Comparison of ENCODE assay signal across 9 cellular contexts in genomic region chr2:169478339-169478738, GRCh38. TPM values are rescaled to one million over a fixed set of nuclear protein-coding genes. Genes with fewer than 3 reads are reported as not detected.
A peak's percentile ranks its signal among the peaks of the same experiment; 100 is the strongest.
DNase-seq lines count a peak whose midpoint lies in the region; ATAC-seq and TF ChIP-seq lines count a peak whose summit lies in the region.
"Had no signal": no experiment of that assay in that cellular context is flagged by ENCODE, and none has a peak within 500 bp of the region (broad histone marks: within the 10 kb centered on the region; RNA-seq: fewer than 3 reads in every experiment).

No MANE protein-coding gene starts in this region.

- no peak for TF ChIP-seq CTCF in CD8-positive, alpha-beta T cell (IDR thresholded peaks at IDR 0.05)
- TF ChIP-seq CTCF in colonic mucosa (IDR thresholded peaks at IDR 0.05) (no peak), GM10266 (IDR thresholded peaks at IDR 0.05; ENCODE audit: control insufficient read depth, insufficient read depth, low read depth, missing control alignments) (no peak)

- no peaks in the 10 kb centered on the region for H3K27me3 ChIP-seq in CD8-positive, alpha-beta T cell (ENCODE audit: insufficient read depth, low read length)
- peaks cover 0 to 4% (median 4%) of the 10 kb centered on the region in 3 experiments for H3K27me3 ChIP-seq in neuronal stem cell (ENCODE audit: control insufficient read depth in 3 of 3, insufficient read depth in 3 of 3, low read depth in 1 of 3, low read length in 3 of 3)
- no peaks in the 10 kb centered on the region for H3K27me3 ChIP-seq in colonic mucosa

- no peak overlapping the region for H2BK5ac ChIP-seq in neuronal stem cell (ENCODE audit: low read length)

- H3K27ac ChIP-seq in CD8-positive, alpha-beta T cell (ENCODE audit: low read depth, low read length), result no peak overlapping the region
- H3K27ac ChIP-seq in neuronal stem cell (replicated peaks; ENCODE audit: low read length) (no peak overlapping the region), colonic mucosa (no peak overlapping the region)

- CTCF ChIA-PET in CD8-positive, alpha-beta T cell (lab: Charles Lee), result interaction anchor here (1.3 kb wide), 1 partner anchor 50 kb away, joined by 3 read pairs; no protein-coding TSS in a partner anchor

- no peak overlapping the region for H2AK5ac ChIP-seq in neuronal stem cell (ENCODE audit: low read depth, low read length)

- intact Hi-C loops in CD8-positive, alpha-beta T cell (cut with DNase I, micrococcal nuclease), result loop anchor here in 1 of 2 experiments (5.0 kb wide), 1 partner anchor 94 kb away; the partner anchor contains the start of gene FASTKD1
- intact Hi-C loops in colonic mucosa (cut with DNase I), result no loop called here

- no CpG with 5 or more reads among the region's 3 CpGs for WGBS in neuronal stem cell (ENCODE audit: extremely low coverage in 2 of 2, insufficient read length in 2 of 2, insufficient replicate concordance in 1 of 2), 2 donors

- no peak overlapping the region for H3K4ac ChIP-seq in neuronal stem cell (ENCODE audit: low read length)

- H3K4me2 ChIP-seq in neuronal stem cell (ENCODE audit: insufficient read depth, low read length, poor library complexity, severe bottlenecking), result no peak overlapping the region

- peak overlapping the region; percentile 96 for H2AFZ ChIP-seq in neuronal stem cell (ENCODE audit: low read length)

- peaks cover 12% of the 10 kb centered on the region for H3K36me3 Mint-ChIP-seq in CD8-positive, alpha-beta T cell

- H3K27ac Mint-ChIP-seq in CD8-positive, alpha-beta T cell, result no peak overlapping the region

- no peaks in the 10 kb centered on the region for H3K9me3 ChIP-seq in CD8-positive, alpha-beta T cell (ENCODE audit: low read length)
- H3K9me3 ChIP-seq in neuronal stem cell (replicated peaks in 1 of 2; ENCODE audit: control insufficient read depth in 2 of 2, insufficient read depth in 1 of 2, low read depth in 1 of 2, low read length in 2 of 2) (no peaks in the 10 kb centered on the region), colonic mucosa (no peaks in the 10 kb centered on the region)

- H4K91ac ChIP-seq in neuronal stem cell (ENCODE audit: low read depth, low read length, poor library complexity), result no peak overlapping the region

- H3K4me3 Mint-ChIP-seq in CD8-positive, alpha-beta T cell, result peak overlapping the region; percentile 95

- H3K14ac ChIP-seq in neuronal stem cell (ENCODE audit: low read length), result no peak overlapping the region

- POLR2A ChIA-PET in CD8-positive, alpha-beta T cell (lab: Charles Lee), result interaction anchor here (1.4 kb wide), 2 partner anchors 53 to 95 kb away, joined by 3 to 5 read pairs; partner anchors contain the start of gene FASTKD1

- in situ Hi-C loops in SK-MEL-5 (cut with HindIII; ENCODE audit: low pct_unique_long_range_greater_than_20kb, low sequenced_read_pairs), result no loop called here

- no peak overlapping the region for H2BK12ac ChIP-seq in neuronal stem cell (ENCODE audit: low read length)

- no peak overlapping the region for H3K4me3 ChIP-seq in CD8-positive, alpha-beta T cell (ENCODE audit: low read depth, low read length)
- H3K4me3 ChIP-seq in neuronal stem cell (ENCODE audit: low read length in 2 of 2) (no peak overlapping the region), colonic mucosa (no peak overlapping the region)

- no peak for DNase-seq in CD8-positive, alpha-beta T cell
- DNase-seq in SK-MEL-5 (ENCODE audit: low read depth, low spot score) (peak; percentile 98), fibroblast of gingiva (ENCODE audit: low read depth) (peak; percentile 70), neuronal stem cell (ENCODE audit: low spot score) (no peak), NCI-H748 (lab: John Stamatoyannopoulos, UW; ENCODE audit: unreplicated experiment) (no peak), colonic mucosa (no peak), GM10266 (ENCODE audit: extremely low spot score) (no peak)
- no peak for DNase-seq in activated effector memory CD4-positive, alpha-beta T cell treated with anti-CD3 and anti-CD28 coated beads, Interleukin-2, amount 50 U/mL, for 16 hours
- DNase-seq: stimulated activated CD4-positive, alpha-beta T cell treated with anti-CD3 and anti-CD28 coated beads, Interleukin-1b, Interleukin-23, amount 100 ng/mL, for 48 hours had no signal

- no peaks in the 10 kb centered on the region for H3K79me1 ChIP-seq in neuronal stem cell (ENCODE audit: low read depth, low read length)

- H3K18ac ChIP-seq in neuronal stem cell (ENCODE audit: low read length), result no peak overlapping the region

- H3K23ac ChIP-seq in neuronal stem cell (ENCODE audit: low read depth, low read length, poor library complexity), result no peak overlapping the region

- peaks cover 20% of the 10 kb centered on the region for H3K4me1 Mint-ChIP-seq in CD8-positive, alpha-beta T cell (ENCODE audit: low read depth)

- no peaks in the 10 kb centered on the region for H3K27me3 Mint-ChIP-seq in CD8-positive, alpha-beta T cell (ENCODE audit: low read depth)

- peaks cover 12% of the 10 kb centered on the region for H3K4me1 ChIP-seq in CD8-positive, alpha-beta T cell (ENCODE audit: insufficient read depth, low read length)
- H3K4me1 ChIP-seq in neuronal stem cell (ENCODE audit: control insufficient read depth in 2 of 2, insufficient read depth in 1 of 2, low read depth in 1 of 2, low read length in 2 of 2) (peaks cover 0 to 2% of the 10 kb centered on the region in 2 donors), colonic mucosa (no peaks in the 10 kb centered on the region)

- H2BK15ac ChIP-seq in neuronal stem cell (ENCODE audit: low read length), result no peak overlapping the region

- no peak overlapping the region for H2BK120ac ChIP-seq in neuronal stem cell (ENCODE audit: low read depth, low read length)

- H4K8ac ChIP-seq in neuronal stem cell (ENCODE audit: low read depth, low read length), result no peak overlapping the region

- H3K9ac ChIP-seq in neuronal stem cell (ENCODE audit: low read depth, low read length, poor library complexity) (no peak overlapping the region), colonic mucosa (ENCODE audit: low read depth in 2 of 2, low read length in 2 of 2) (no peak overlapping the region)

- H3K36me3 ChIP-seq in CD8-positive, alpha-beta T cell (ENCODE audit: insufficient read depth, low read length), result no peaks in the 10 kb centered on the region
- peaks cover 0 to 7% of the 10 kb centered on the region in 2 donors for H3K36me3 ChIP-seq in neuronal stem cell (replicated peaks in 1 of 2; ENCODE audit: control insufficient read depth in 2 of 2, insufficient read depth in 2 of 2, low read length in 2 of 2)
- no peaks in the 10 kb centered on the region for H3K36me3 ChIP-seq in colonic mucosa

- no peak for ATAC-seq in CD8-positive, alpha-beta T cell

- H3K9me3 Mint-ChIP-seq in CD8-positive, alpha-beta T cell, result no peaks in the 10 kb centered on the region

RNA-seq across cellular contexts. Expression of gene BBS5, which starts 1.0 kb away (rescaled TPM):
- 1 to 10 TPM; 2.1 to 2.7 TPM for total RNA-seq in CD8-positive, alpha-beta T cell
- 16.7 and 19.2 TPM in 2 replicates for total RNA-seq in SK-MEL-5 (2014; rRNA removed; shearing (Covaris generic))
- polyA plus RNA-seq in SK-MEL-5 (2015; cell fraction: cytosol; rRNA removed), result 28.1 and 34.1 TPM in 2 replicates
- polyA plus RNA-seq in SK-MEL-5 (2015; cell fraction: nucleus; rRNA removed), result 72.3 and 83.3 TPM in 2 replicates
- polyA plus RNA-seq in neuronal stem cell (2013, experiment 1 of 2), result 5.1 TPM
- 5.1 TPM for polyA plus RNA-seq in neuronal stem cell (2013, experiment 2 of 2)
- total RNA-seq in colonic mucosa, result 1 to 10 TPM; 1.9 to 2.4 TPM

RNA-seq across cellular contexts. Expression of gene KLHL41, which starts 31.2 kb away (rescaled TPM):
- total RNA-seq in CD8-positive, alpha-beta T cell, result not detected
- 0.98 and 1.3 TPM in 2 replicates for total RNA-seq in SK-MEL-5 (2014; rRNA removed; shearing (Covaris generic))
- polyA plus RNA-seq in SK-MEL-5 (2015; cell fraction: cytosol; rRNA removed), result 0.35 TPM in 2 replicates
- polyA plus RNA-seq in SK-MEL-5 (2015; cell fraction: nucleus; rRNA removed), result 8.4 and 9.6 TPM in 2 replicates
- polyA plus RNA-seq in neuronal stem cell (2013, experiment 1 of 2), result 0.45 TPM
- 0.44 TPM for polyA plus RNA-seq in neuronal stem cell (2013, experiment 2 of 2)
- total RNA-seq in colonic mucosa, result under 1 TPM; 0.37 to 0.61 TPM

Comparison
In these comparisons a context has a peak if more than half of its experiments do, and no peak if none do; other contexts are left out.
1. DNase-seq: peak in SK-MEL-5 (single experiment) and fibroblast of gingiva (single experiment); none in CD8-positive, alpha-beta T cell (0 of 7), neuronal stem cell (single experiment), activated effector memory CD4-positive, alpha-beta T cell treated with anti-CD3 and anti-CD28 coated beads, Interleukin-2, amount 50 U/mL, for 16 hours (single experiment), NCI-H748 (single experiment), colonic mucosa (single experiment) and GM10266 (single experiment).